1 cellular context compared by ENCODE assay signal in the genomic region with DNA sequence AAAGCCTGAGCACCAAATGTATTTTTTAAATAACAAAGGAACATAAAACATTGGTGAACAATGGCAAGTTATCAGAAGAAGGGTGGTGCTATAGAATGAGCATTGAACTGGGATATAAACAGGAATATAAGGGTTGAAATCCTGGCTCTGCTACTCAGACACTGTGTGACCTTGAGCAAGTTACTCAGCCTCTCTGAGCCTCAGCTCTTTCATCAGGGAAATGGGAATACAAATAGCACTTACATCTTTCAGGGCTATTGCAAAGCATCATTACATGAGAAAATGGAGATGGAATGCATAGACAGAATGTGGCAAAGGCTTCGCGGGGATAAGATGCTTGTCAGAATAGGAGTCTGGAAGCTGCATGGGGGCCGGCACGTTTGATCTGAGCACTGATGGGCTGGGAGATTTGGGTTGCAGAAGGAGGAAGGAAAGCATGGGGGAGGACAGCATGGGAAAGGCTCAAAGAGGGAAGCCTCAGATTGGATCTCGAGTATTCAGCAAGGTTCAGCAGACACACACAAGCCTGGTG.
TF ChIP-seq lines count a peak whose summit lies in the region.

No MANE protein-coding gene starts in this region.

TF ChIP-seq in H1, 55 proteins besides CTCF, POLR2A, EP300 and RAD21:
- TF ChIP-seq NRF1 (IDR thresholded peaks at IDR 0.05; ENCODE audit: low read depth, low read length) (no peak), NANOG (IDR thresholded peaks at IDR 0.05; ENCODE audit: insufficient read depth, low read depth, low read length, poor library complexity, severe bottlenecking) (no peak), RBBP5 (IDR thresholded peaks at IDR 0.05; ENCODE audit: borderline replicate concordance, low read depth, low read length) (no peak), FOSL1 (IDR thresholded peaks at IDR 0.05; ENCODE audit: insufficient read depth, low read depth, low read length) (no peak), KDM1A (IDR thresholded peaks at IDR 0.05; ENCODE audit: borderline replicate concordance, low read length) (peak; percentile 59)
